16 cellular contexts compared by ENCODE assay signal in the genomic region with DNA sequence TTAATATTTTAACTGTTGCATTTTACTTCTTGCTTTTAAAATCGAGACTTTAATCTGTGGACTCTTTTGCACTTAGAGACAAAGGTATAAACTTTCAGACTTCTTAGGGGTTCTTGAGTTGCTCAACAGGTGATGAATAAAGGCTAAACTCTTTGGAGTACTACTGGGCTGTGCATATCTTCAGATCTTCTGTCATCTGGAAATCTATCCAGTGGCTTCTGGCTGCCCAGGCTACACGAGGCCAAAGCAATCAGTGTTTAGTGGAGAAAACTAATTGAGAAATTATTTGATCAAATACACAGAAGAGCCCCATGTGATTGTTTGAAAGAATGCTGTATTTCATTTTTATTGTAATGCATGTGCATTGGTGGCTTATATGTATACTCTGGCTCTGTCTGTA.
DNase-seq lines count a peak whose midpoint lies in the region; ATAC-seq, FAIRE-seq and TF ChIP-seq lines count a peak whose summit lies in the region.
"Had no signal": no experiment of that assay in that cellular context is flagged by ENCODE, and none has a peak within 500 bp of the region (broad histone marks: within the 10 kb centered on the region; RNA-seq: fewer than 3 reads in every experiment).

No MANE protein-coding gene starts in this region.

- H3K9me3 ChIP-seq in iPS-20b (ENCODE audit: insufficient read depth, low read depth, low read length), result no peaks in the 10 kb centered on the region
- no peaks in the 10 kb centered on the region for H3K9me3 ChIP-seq in breast epithelium
- H3K9me3 ChIP-seq: A549, BLaER1, Caco-2 had no signal

- no peaks in the 10 kb centered on the region for H3F3A ChIP-seq in GM23338 (replicated peaks; ENCODE audit: low read depth)

- H3K79me2 ChIP-seq in GM23338 (replicated peaks; ENCODE audit: insufficient read depth), result peaks cover 84% of the 10 kb centered on the region

- no peak overlapping the region for H3K27ac ChIP-seq in GM23338 (ENCODE audit: low read depth)
- no peak overlapping the region for H3K27ac ChIP-seq in iPS-20b (ENCODE audit: low read length)
- H3K27ac ChIP-seq in breast epithelium, result no peak overlapping the region
- H3K27ac ChIP-seq: A549, BLaER1 had no signal

- H4K20me1 ChIP-seq in GM23338 (replicated peaks; ENCODE audit: insufficient read depth), result peaks cover 5% of the 10 kb centered on the region; the same call in 1 of the 2 replicates

- no peak overlapping the region for H3K4me2 ChIP-seq in GM23338
- H3K4me2 ChIP-seq: A549, BLaER1 had no signal

- peaks cover 9% of the 10 kb centered on the region for H3K27me3 Mint-ChIP-seq in GM23338 (ENCODE audit: insufficient read depth, low read depth, poor library complexity)

- no peak overlapping the region for H3K4me3 Mint-ChIP-seq in GM23338
- H3K4me3 Mint-ChIP-seq: CD8-positive, alpha-beta memory T cell; IgD-negative memory B cell had no signal

- no peak for DNase-seq in GM23338 (ENCODE audit: low spot score)
- no peak for DNase-seq in H54 (ENCODE audit: insufficient read length, low spot score)
- DNase-seq in NCI-H69 (lab: John Stamatoyannopoulos, UW), result peak; percentile 63
- no peak for DNase-seq in breast epithelium (ENCODE audit: low spot score in 2 of 2)
- no peak for DNase-seq in NOMO-1 treated with DMSO at 0.1 percent for 48 hours (lab: John Stamatoyannopoulos, UW; ENCODE audit: unreplicated experiment)
- no peak for DNase-seq in GM19238 (ENCODE audit: insufficient read length, low spot score)
- no peak for DNase-seq in activated CD4-positive, alpha-beta T cell treated with anti-CD3 and anti-CD28 coated beads for 48 hours
- DNase-seq: Caco-2; CD8-positive, alpha-beta memory T cell; KG1 had no signal

- TF ChIP-seq POLR2A in H54 (IDR thresholded peaks at IDR 0.05; ENCODE audit: low read depth, low read length) (no peak), breast epithelium (IDR thresholded peaks at IDR 0.05) (no peak)

- peaks cover 72% of the 10 kb centered on the region for H3K4me1 Mint-ChIP-seq in GM23338

- H3K36me3 ChIP-seq in GM23338 (ENCODE audit: insufficient read depth) (no peaks in the 10 kb centered on the region), iPS-20b (ENCODE audit: insufficient read depth, low read depth, low read length) (no peaks in the 10 kb centered on the region), breast epithelium (no peaks in the 10 kb centered on the region)
- H3K36me3 ChIP-seq: BLaER1 had no signal

- H3K9me3 Mint-ChIP-seq in GM23338, result no peaks in the 10 kb centered on the region
- H3K9me3 Mint-ChIP-seq: CD8-positive, alpha-beta memory T cell; IgD-negative memory B cell had no signal

- peaks cover 73% of the 10 kb centered on the region for H3K4me1 ChIP-seq in GM23338 (ENCODE audit: insufficient read depth)
- H3K4me1 ChIP-seq in iPS-20b (ENCODE audit: insufficient read depth, low read length), result peaks cover 60% of the 10 kb centered on the region; the same call in 1 of the 2 replicates
- no peaks in the 10 kb centered on the region for H3K4me1 ChIP-seq in breast epithelium
- H3K4me1 ChIP-seq: Caco-2 had no signal

- no peak for TF ChIP-seq CTCF in GM23338 (conservative IDR thresholded peaks at IDR 0.05; ENCODE audit: low read depth in 2 of 2)
- no peak for TF ChIP-seq CTCF in breast epithelium (IDR thresholded peaks at IDR 0.05)

- peaks cover 17% of the 10 kb centered on the region; the same call in 1 of the 2 replicates for H3K27me3 ChIP-seq in GM23338 (ENCODE audit: insufficient read depth)
- peaks cover 7% of the 10 kb centered on the region; the same call in 1 of the 2 replicates for H3K27me3 ChIP-seq in iPS-20b (ENCODE audit: insufficient read depth, low read length)
- H3K27me3 ChIP-seq in breast epithelium, result no peaks in the 10 kb centered on the region

- intact Hi-C loops in breast epithelium (cut with DNase I; ENCODE audit: low total_unique reads), result no loop called here

- peak overlapping the region; percentile 68; the same call in 1 of the 2 replicates for H3K27ac Mint-ChIP-seq in GM23338
- H3K27ac Mint-ChIP-seq: CD8-positive, alpha-beta memory T cell; IgD-negative memory B cell had no signal

- ATAC-seq in GM23338, result no peak
- ATAC-seq: A549, HCT116 had no signal

- no peaks in the 10 kb centered on the region for H3K36me3 Mint-ChIP-seq in GM23338 (ENCODE audit: low read depth)
- H3K36me3 Mint-ChIP-seq: CD8-positive, alpha-beta memory T cell; IgD-negative memory B cell had no signal

- no peak overlapping the region for H3K9ac ChIP-seq in iPS-20b (ENCODE audit: low read depth, low read length)
- H3K9ac ChIP-seq: BLaER1 had no signal

- H3K4me3 ChIP-seq in GM23338 (no peak overlapping the region), iPS-20b (ENCODE audit: low read length) (0 out of 2 replicates have a peak overlapping the region, but pooled peaks have one; percentile 7), breast epithelium (no peak overlapping the region)
- H3K4me3 ChIP-seq: A549, BLaER1 had no signal

- no peak overlapping the region for H2AFZ ChIP-seq in GM23338

- peak; percentile 90 for FAIRE-seq in H54 (lab: Jason Lieb, UNC)
- FAIRE-seq: A549, GM18507 had no signal

- no peaks in the 10 kb centered on the region for H3K9me2 ChIP-seq in GM23338 (ENCODE audit: insufficient read depth)

TF ChIP-seq in GM23338, 12 proteins besides CTCF, POLR2A, EP300 and RAD21 (continues in another document):
- TF ChIP-seq JUNB (IDR thresholded peaks at IDR 0.05; ENCODE audit: unreplicated experiment) (no peak), ZNF331 (CRISPR knock-in tag; IDR thresholded peaks at IDR 0.05; ENCODE audit: low read depth) (no peak), STAT1 (IDR thresholded peaks at IDR 0.05; ENCODE audit: unreplicated experiment) (no peak), ZNF114 (CRISPR knock-in tag; IDR thresholded peaks at IDR 0.05) (no peak), CREB1 (CRISPR knock-in tag; IDR thresholded peaks at IDR 0.05; ENCODE audit: low read depth) (no peak), POLR2AphosphoS5 (IDR thresholded peaks at IDR 0.05; ENCODE audit: low read depth) (no peak), EZH2phosphoT487 (IDR thresholded peaks at IDR 0.05; ENCODE audit: unreplicated experiment) (no peak)
- TF ChIP-seq, protein P1, sequence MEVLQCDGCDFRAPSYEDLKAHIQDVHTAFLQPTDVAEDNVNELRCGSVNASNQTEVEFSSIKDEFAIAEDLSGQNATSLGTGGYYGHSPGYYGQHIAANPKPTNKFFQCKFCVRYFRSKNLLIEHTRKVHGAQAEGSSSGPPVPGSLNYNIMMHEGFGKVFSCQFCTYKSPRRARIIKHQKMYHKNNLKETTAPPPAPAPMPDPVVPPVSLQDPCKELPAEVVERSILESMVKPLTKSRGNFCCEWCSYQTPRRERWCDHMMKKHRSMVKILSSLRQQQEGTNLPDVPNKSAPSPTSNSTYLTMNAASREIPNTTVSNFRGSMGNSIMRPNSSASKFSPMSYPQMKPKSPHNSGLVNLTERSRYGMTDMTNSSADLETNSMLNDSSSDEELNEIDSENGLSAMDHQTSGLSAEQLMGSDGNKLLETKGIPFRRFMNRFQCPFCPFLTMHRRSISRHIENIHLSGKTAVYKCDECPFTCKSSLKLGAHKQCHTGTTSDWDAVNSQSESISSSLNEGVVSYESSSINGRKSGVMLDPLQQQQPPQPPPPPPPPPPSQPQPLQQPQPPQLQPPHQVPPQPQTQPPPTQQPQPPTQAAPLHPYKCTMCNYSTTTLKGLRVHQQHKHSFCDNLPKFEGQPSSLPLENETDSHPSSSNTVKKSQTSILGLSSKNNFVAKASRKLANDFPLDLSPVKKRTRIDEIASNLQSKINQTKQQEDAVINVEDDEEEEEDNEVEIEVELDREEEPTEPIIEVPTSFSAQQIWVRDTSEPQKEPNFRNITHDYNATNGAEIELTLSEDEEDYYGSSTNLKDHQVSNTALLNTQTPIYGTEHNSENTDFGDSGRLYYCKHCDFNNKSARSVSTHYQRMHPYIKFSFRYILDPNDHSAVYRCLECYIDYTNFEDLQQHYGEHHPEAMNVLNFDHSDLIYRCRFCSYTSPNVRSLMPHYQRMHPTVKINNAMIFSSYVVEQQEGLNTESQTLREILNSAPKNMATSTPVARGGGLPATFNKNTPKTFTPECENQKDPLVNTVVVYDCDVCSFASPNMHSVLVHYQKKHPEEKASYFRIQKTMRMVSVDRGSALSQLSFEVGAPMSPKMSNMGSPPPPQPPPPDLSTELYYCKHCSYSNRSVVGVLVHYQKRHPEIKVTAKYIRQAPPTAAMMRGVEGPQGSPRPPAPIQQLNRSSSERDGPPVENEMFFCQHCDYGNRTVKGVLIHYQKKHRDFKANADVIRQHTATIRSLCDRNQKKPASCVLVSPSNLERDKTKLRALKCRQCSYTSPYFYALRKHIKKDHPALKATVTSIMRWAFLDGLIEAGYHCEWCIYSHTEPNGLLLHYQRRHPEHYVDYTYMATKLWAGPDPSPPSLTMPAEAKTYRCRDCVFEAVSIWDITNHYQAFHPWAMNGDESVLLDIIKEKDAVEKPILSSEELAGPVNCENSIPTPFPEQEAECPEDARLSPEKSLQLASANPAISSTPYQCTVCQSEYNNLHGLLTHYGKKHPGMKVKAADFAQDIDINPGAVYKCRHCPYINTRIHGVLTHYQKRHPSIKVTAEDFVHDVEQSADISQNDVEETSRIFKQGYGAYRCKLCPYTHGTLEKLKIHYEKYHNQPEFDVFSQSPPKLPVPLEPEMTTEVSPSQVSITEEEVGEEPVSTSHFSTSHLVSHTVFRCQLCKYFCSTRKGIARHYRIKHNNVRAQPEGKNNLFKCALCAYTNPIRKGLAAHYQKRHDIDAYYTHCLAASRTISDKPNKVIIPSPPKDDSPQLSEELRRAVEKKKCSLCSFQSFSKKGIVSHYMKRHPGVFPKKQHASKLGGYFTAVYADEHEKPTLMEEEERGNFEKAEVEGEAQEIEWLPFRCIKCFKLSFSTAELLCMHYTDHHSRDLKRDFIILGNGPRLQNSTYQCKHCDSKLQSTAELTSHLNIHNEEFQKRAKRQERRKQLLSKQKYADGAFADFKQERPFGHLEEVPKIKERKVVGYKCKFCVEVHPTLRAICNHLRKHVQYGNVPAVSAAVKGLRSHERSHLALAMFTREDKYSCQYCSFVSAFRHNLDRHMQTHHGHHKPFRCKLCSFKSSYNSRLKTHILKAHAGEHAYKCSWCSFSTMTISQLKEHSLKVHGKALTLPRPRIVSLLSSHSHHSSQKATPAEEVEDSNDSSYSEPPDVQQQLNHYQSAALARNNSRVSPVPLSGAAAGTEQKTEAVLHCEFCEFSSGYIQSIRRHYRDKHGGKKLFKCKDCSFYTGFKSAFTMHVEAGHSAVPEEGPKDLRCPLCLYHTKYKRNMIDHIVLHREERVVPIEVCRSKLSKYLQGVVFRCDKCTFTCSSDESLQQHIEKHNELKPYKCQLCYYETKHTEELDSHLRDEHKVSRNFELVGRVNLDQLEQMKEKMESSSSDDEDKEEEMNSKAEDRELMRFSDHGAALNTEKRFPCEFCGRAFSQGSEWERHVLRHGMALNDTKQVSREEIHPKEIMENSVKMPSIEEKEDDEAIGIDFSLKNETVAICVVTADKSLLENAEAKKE (CRISPR knock-in tag; IDR thresholded peaks at IDR 0.05), result no peak
